Comparison of ENCODE assay signal across 1 cellular context in genomic region chr16:67844441-67844840, GRCh38.
A peak's percentile ranks its signal among the peaks of the same experiment; 100 is the strongest.
TF ChIP-seq lines count a peak whose summit lies in the region.

No MANE protein-coding gene starts in this region.

TF ChIP-seq in SK-N-SH, 30 proteins besides CTCF, POLR2A, EP300 and RAD21:
- TF ChIP-seq MXI1 (IDR thresholded peaks at IDR 0.05; ENCODE audit: low read depth, low read length) = peak; percentile 53; the same call in 1 of the 2 replicates
- no peak for TF ChIP-seq POLR2AphosphoS5 (IDR thresholded peaks at IDR 0.05; ENCODE audit: low read depth, low read length)
